27 cellular contexts compared by ENCODE assay signal in the genomic region with DNA sequence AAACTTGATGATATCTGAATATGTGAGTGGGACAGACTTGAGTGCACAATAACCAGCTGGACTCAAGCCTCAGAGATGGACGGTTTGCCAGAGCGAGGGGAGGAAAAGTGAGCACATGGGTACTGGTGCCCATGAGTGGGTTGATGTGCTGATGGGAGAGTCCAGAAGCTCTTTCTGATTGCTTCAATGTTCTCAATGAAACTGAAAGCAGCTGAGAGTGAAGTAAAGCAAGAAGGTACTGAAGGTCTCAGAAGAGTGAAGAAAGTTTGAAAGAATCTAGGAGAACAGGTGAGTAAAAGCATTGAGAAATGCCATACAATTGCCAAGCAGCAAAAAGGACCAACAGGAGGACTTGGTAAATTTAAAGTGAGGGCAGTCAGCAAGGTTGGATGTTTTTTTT. TPM values are rescaled to one million over a fixed set of nuclear protein-coding genes. Genes with fewer than 3 reads are reported as not detected.
"Had no signal": no experiment of that assay in that cellular context is flagged by ENCODE, and none has a peak within 500 bp of the region (broad histone marks: within the 10 kb centered on the region; RNA-seq: fewer than 3 reads in every experiment).

No MANE protein-coding gene starts in this region.

- H3K4me2 ChIP-seq: KMS-11 had no signal

- H3K4me3 Mint-ChIP-seq: IgD-negative memory B cell had no signal

- DNase-seq: Kasumi-1, MV-4-11, NCI-H1048, NCI-H1105, NCI-H1417 treated with DMSO at 0.1 percent for 48 hours, NCI-H146, NCI-H1694 treated with DMSO at 0.1 percent for 48 hours, NCI-H1930, NCI-H2081, NCI-H2107, NCI-H2171, NCI-H345, NCI-H446 treated with DMSO at 0.1 percent for 48 hours, NCI-H510A treated with DMSO at 0.1 percent for 48 hours, NCI-H526, NCI-H82, OCI-M1, Right ventricle myocardium superior, RPMI8226, SIG-M5 had no signal

- H3K9me3 ChIP-seq: SJSA1 had no signal

- H3K4me1 ChIP-seq: SJSA1 had no signal

- H3K9ac ChIP-seq: KMS-11 had no signal

- H3K36me3 Mint-ChIP-seq: IgD-negative memory B cell had no signal

- H3K27ac ChIP-seq: HL-60, KMS-11, SJSA1, SK-N-MC had no signal

- H3K4me3 ChIP-seq: K562, SJSA1, SK-N-MC had no signal

- H3K27me3 Mint-ChIP-seq: IgD-negative memory B cell had no signal

- H3K36me3 ChIP-seq: SJSA1 had no signal

- ATAC-seq: K562 had no signal

RNA-seq across cellular contexts. Expression of gene CTTNBP2, which starts 28.6 kb away (rescaled TPM):
- total RNA-seq: SJSA1; T-helper 1 cell treated with Interleukin-12 subunit alpha and Interleukin-12 subunit beta and Interleukin-4 antibody, amounts not matched to agents 30 ng/mL and 1 ng/mL, for 36 hours had no signal
